21 cellular contexts compared by ENCODE assay signal in the genomic region with DNA sequence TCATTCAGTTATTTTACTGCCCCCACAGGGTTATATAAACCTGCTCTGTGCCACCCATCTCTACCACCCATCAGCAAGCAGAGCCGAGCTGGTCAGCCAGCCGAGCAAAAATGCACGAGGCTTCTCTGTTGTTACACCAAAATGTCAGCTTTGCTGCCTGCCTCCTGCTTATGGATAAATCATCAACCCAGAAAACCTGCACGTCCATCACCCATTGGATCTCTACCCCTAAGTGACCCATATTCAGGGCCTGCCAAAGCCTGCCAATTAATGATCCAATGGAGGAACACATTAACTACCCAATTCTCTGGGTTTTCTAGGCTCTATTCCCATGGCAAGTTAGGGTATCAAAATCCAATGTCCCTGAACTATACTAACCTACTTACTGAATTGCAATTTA.
"Had no signal": no experiment of that assay in that cellular context is flagged by ENCODE, and none has a peak within 500 bp of the region (broad histone marks: within the 10 kb centered on the region; RNA-seq: fewer than 3 reads in every experiment).

No MANE protein-coding gene starts in this region.

- H3K27ac ChIP-seq: HL-60, RWPE1, SJCRH30 had no signal

- FAIRE-seq: HTR-8/SVneo had no signal

- H3K27me3 ChIP-seq: SJCRH30 had no signal

- DNase-seq: KBM-7, MV-4-11, NCI-H1048, NCI-H1105, NCI-H1417, NCI-H1436 treated with DMSO at 0.1 percent for 48 hours, NCI-H1694, NCI-H187 treated with DMSO at 0.1 percent for 48 hours, NCI-H2029 treated with DMSO at 0.1 percent for 48 hours, NCI-H2227 treated with DMSO at 0.1 percent for 48 hours, NCI-H524, NCI-H526 treated with DMSO at 0.1 percent for 48 hours, NCI-H748 treated with DMSO at 0.1 percent for 48 hours, PC-3, SHP77, SJCRH30 had no signal

- ATAC-seq: Panc1, PC-3, SK-N-SH treated with all-trans-retinoic acid at 6 μM for 48 hours had no signal

- H3K9me3 ChIP-seq: SJCRH30 had no signal

- H3K4me3 ChIP-seq: SJCRH30 had no signal

- H3K36me3 ChIP-seq: SJCRH30 had no signal
